In genomic region chr10:63665765-63666164, GRCh38 we compare ENCODE assay signal across 26 cellular contexts.
A peak's percentile ranks its signal among the peaks of the same experiment; 100 is the strongest.
DNase-seq lines count a peak whose midpoint lies in the region; ATAC-seq and TF ChIP-seq lines count a peak whose summit lies in the region.
"Had no signal": no experiment of that assay in that cellular context is flagged by ENCODE, and none has a peak within 500 bp of the region (broad histone marks: within the 10 kb centered on the region; RNA-seq: fewer than 3 reads in every experiment).

No MANE protein-coding gene starts in this region.

- H3K27ac ChIP-seq in parathyroid adenoma, result peak overlapping the region; percentile 9
- H3K27ac ChIP-seq: dorsolateral prefrontal cortex, tibial artery had no signal

- H3K36me3 ChIP-seq in BE2C, result no peaks in the 10 kb centered on the region
- H3K36me3 ChIP-seq in parathyroid adenoma (ENCODE audit: control insufficient read depth, insufficient read depth, low read length), result no peaks in the 10 kb centered on the region
- H3K36me3 ChIP-seq: HAP-1, spleen, tibial artery had no signal

- H3K27me3 ChIP-seq in BE2C (no peaks in the 10 kb centered on the region), parathyroid adenoma (ENCODE audit: control insufficient read depth, insufficient read depth, low read length) (no peaks in the 10 kb centered on the region)
- H3K27me3 ChIP-seq: dorsolateral prefrontal cortex, spleen, tibial artery had no signal

- H3K9me3 ChIP-seq in BE2C (no peaks in the 10 kb centered on the region), T-helper 17 cell (ENCODE audit: control insufficient read depth, low read length, poor library complexity, severe bottlenecking) (no peaks in the 10 kb centered on the region), parathyroid adenoma (ENCODE audit: control insufficient read depth, low read length) (no peaks in the 10 kb centered on the region)
- H3K9me3 ChIP-seq: HAP-1, spleen, tibial artery had no signal

- peak overlapping the region; percentile 29 for H3K27ac Mint-ChIP-seq in T-helper 17 cell
- H3K27ac Mint-ChIP-seq in activated naive CD4-positive, alpha-beta T cell treated with anti-CD3 and anti-CD28 coated beads for 36 hours, result no peak overlapping the region
- H3K27ac Mint-ChIP-seq: activated CD4-positive, alpha-beta T cell treated with anti-CD3 and anti-CD28 coated beads for 36 hours; activated T-cell treated with anti-CD3 and anti-CD28 coated beads, Interleukin-2, amount 50 U/mL, for 24 hours; CD14-positive monocyte had no signal

- peaks cover 4% of the 10 kb centered on the region for H3K4me1 Mint-ChIP-seq in T-helper 17 cell
- peaks cover 2% of the 10 kb centered on the region for H3K4me1 Mint-ChIP-seq in activated naive CD4-positive, alpha-beta T cell treated with anti-CD3 and anti-CD28 coated beads for 36 hours (ENCODE audit: low read depth)

- H3K36me3 Mint-ChIP-seq in T-helper 17 cell (ENCODE audit: low read depth), result peaks cover 2% of the 10 kb centered on the region
- no peaks in the 10 kb centered on the region for H3K36me3 Mint-ChIP-seq in activated naive CD4-positive, alpha-beta T cell treated with anti-CD3 and anti-CD28 coated beads for 36 hours (ENCODE audit: low read depth)
- H3K36me3 Mint-ChIP-seq: CD14-positive monocyte had no signal

- H3K4me3 ChIP-seq in BE2C (ENCODE audit: low read depth, low read length), result peak overlapping the region; percentile 64
- no peak overlapping the region for H3K4me3 ChIP-seq in fibroblast of pulmonary artery (replicated peaks; ENCODE audit: low read depth, low read length)
- no peak overlapping the region for H3K4me3 ChIP-seq in parathyroid adenoma (ENCODE audit: low read depth, low read length)
- H3K4me3 ChIP-seq: dorsolateral prefrontal cortex, HAP-1, spleen, tibial artery had no signal

- H3K79me2 ChIP-seq in parathyroid adenoma, result no peaks in the 10 kb centered on the region

- CTCF ChIA-PET in activated naive CD4-positive, alpha-beta T cell treated with anti-CD3 and anti-CD28 coated beads for 36 hours (lab: Charles Lee), result interaction anchor here (0.7 to 1.6 kb wide), 2 partner anchors 35 to 55 kb away, joined by 3 to 4 read pairs; no protein-coding TSS in a partner anchor

- ATAC-seq in T-helper 17 cell, result no peak
- ATAC-seq: activated CD4-positive, alpha-beta T cell treated with anti-CD3 and anti-CD28 coated beads for 36 hours; stimulated activated naive CD8-positive, alpha-beta T cell treated with anti-CD3 and anti-CD28 coated beads, Interleukin-15, Interleukin-2, amounts not matched to agents 100 U/mL and 50 U/mL, for 24 hours had no signal

- intact Hi-C loops in activated naive CD4-positive, alpha-beta T cell treated with anti-CD3 and anti-CD28 coated beads for 36 hours (cut with micrococcal nuclease), result no loop called here

- H3K4me1 ChIP-seq in BE2C, result peaks cover 15% of the 10 kb centered on the region
- H3K4me1 ChIP-seq in parathyroid adenoma, result peaks cover 22% of the 10 kb centered on the region

- H3K9ac ChIP-seq in parathyroid adenoma, result no peak overlapping the region

- H2AFZ ChIP-seq in parathyroid adenoma, result peak overlapping the region; percentile 59

- DNase-seq in BE2C (no peak), T-helper 17 cell (no peak), fibroblast of pulmonary artery (ENCODE audit: low read depth) (peak; percentile 63), NCI-H1436 treated with DMSO at 0.1 percent for 48 hours (lab: John Stamatoyannopoulos, UW) (no peak)
- no peak for DNase-seq in activated naive CD4-positive, alpha-beta T cell treated with anti-CD3 and anti-CD28 coated beads for 36 hours
- no peak for DNase-seq in stimulated activated CD4-positive, alpha-beta T cell treated with anti-CD3 and anti-CD28 coated beads, Interleukin-4, amount 100 ng/mL, for 24 hours
- DNase-seq in activated CD4-positive, CD25-positive, alpha-beta regulatory T cell (lab: John Stamatoyannopoulos, UW), result no peak
- DNase-seq: activated CD4-positive, alpha-beta T cell treated with anti-CD3 and anti-CD28 coated beads for 36 hours; activated CD8-positive, alpha-beta memory T cell treated with anti-CD3 and anti-CD28 coated beads for 24 hours; activated naive CD4-positive, alpha-beta T cell; activated T-cell treated with anti-CD3 and anti-CD28 coated beads, Interleukin-2, amount 50 U/mL, for 24 hours; anterior cingulate cortex; central memory CD4-positive, alpha-beta T cell; dorsolateral prefrontal cortex; KG1; NCI-H1694; NCI-H526 treated with DMSO at 0.1 percent for 48 hours; nucleus accumbens; spleen; stimulated activated CD4-positive, alpha-beta T cell treated with anti-CD3 and anti-CD28 coated beads, Interleukin-4, amount 100 ng/mL, for 1 hour; stimulated activated naive CD8-positive, alpha-beta T cell treated with anti-CD3 and anti-CD28 coated beads, Interleukin-15, Interleukin-2, amounts not matched to agents 100 U/mL and 50 U/mL, for 24 hours; SW 1271; tibial artery had no signal

- no peak for TF ChIP-seq CTCF in BE2C (IDR thresholded peaks at IDR 0.05; ENCODE audit: low read depth, low read length)
- no peak for TF ChIP-seq CTCF in fibroblast of pulmonary artery (IDR thresholded peaks at IDR 0.05; ENCODE audit: low read length, missing control alignments)
- TF ChIP-seq CTCF in parathyroid adenoma (IDR thresholded peaks at IDR 0.05), result no peak

- H3K4me3 Mint-ChIP-seq in T-helper 17 cell, result no peak overlapping the region
- H3K4me3 Mint-ChIP-seq in activated naive CD4-positive, alpha-beta T cell treated with anti-CD3 and anti-CD28 coated beads for 36 hours, result no peak overlapping the region
- H3K4me3 Mint-ChIP-seq: activated CD4-positive, alpha-beta T cell treated with anti-CD3 and anti-CD28 coated beads for 36 hours; activated T-cell treated with anti-CD3 and anti-CD28 coated beads, Interleukin-2, amount 50 U/mL, for 24 hours; CD14-positive monocyte had no signal

- no peak overlapping the region for H3K4me2 ChIP-seq in parathyroid adenoma (ENCODE audit: low read length)

- peaks cover under 1% of the 10 kb centered on the region for H3K27me3 Mint-ChIP-seq in T-helper 17 cell
- H3K27me3 Mint-ChIP-seq in activated naive CD4-positive, alpha-beta T cell treated with anti-CD3 and anti-CD28 coated beads for 36 hours (ENCODE audit: low read depth), result no peaks in the 10 kb centered on the region
- H3K27me3 Mint-ChIP-seq: activated CD4-positive, alpha-beta T cell treated with anti-CD3 and anti-CD28 coated beads for 36 hours had no signal

- H3K9me3 Mint-ChIP-seq in activated naive CD4-positive, alpha-beta T cell treated with anti-CD3 and anti-CD28 coated beads for 36 hours, result no peaks in the 10 kb centered on the region
- H3K9me3 Mint-ChIP-seq: activated T-cell treated with anti-CD3 and anti-CD28 coated beads, Interleukin-2, amount 50 U/mL, for 24 hours had no signal
